1 cellular context compared by ENCODE assay signal in the genomic region with DNA sequence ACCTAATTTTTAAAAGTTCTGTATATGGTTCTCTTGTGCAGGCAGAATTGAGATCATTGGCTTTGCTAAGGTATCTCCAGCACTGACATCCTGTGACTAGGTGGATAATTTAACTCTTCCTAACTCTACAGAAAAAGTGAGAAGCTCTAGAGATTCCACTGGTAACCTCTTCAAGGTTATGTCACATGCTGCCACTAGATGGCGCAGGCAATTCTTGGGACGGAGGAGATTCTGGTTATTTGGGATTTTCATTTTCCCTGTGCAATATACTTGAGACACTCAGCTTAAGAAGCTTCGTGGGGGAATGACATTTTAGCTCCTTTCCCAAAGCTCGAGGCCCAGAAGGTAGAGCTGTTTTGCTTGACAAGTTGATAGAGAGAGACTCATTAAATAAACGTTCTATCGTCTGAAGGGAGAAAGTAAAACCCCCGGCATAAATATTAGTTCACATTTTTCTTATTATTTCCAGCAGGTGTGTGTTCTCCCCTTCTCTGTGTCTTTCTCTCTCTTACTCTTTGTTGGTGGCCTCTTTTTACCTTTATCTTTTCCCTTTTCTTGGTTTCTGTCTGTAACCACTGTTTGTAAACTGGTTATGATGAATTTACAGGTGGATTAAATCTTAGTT.
TF ChIP-seq lines count a peak whose summit lies in the region.

No MANE protein-coding gene starts in this region.

TF ChIP-seq in GM23338, 12 proteins besides CTCF, POLR2A, EP300 and RAD21 (continued from another document):
- no peak for TF ChIP-seq ZNF462 (CRISPR knock-in tag; IDR thresholded peaks at IDR 0.05)
- no peak for TF ChIP-seq ETS1 (IDR thresholded peaks at IDR 0.05)
- TF ChIP-seq STAT1 (IDR thresholded peaks at IDR 0.05; ENCODE audit: unreplicated experiment): no peak
- TF ChIP-seq ZNF331 (CRISPR knock-in tag; IDR thresholded peaks at IDR 0.05; ENCODE audit: low read depth): no peak
- no peak for TF ChIP-seq ZNF114 (CRISPR knock-in tag; IDR thresholded peaks at IDR 0.05)
- TF ChIP-seq NANOG (IDR thresholded peaks at IDR 0.05; ENCODE audit: borderline replicate concordance): no peak
- TF ChIP-seq POLR2AphosphoS5 (IDR thresholded peaks at IDR 0.05; ENCODE audit: low read depth): no peak
- TF ChIP-seq CREB1 (CRISPR knock-in tag; IDR thresholded peaks at IDR 0.05; ENCODE audit: low read depth): no peak
- TF ChIP-seq, protein P1, sequence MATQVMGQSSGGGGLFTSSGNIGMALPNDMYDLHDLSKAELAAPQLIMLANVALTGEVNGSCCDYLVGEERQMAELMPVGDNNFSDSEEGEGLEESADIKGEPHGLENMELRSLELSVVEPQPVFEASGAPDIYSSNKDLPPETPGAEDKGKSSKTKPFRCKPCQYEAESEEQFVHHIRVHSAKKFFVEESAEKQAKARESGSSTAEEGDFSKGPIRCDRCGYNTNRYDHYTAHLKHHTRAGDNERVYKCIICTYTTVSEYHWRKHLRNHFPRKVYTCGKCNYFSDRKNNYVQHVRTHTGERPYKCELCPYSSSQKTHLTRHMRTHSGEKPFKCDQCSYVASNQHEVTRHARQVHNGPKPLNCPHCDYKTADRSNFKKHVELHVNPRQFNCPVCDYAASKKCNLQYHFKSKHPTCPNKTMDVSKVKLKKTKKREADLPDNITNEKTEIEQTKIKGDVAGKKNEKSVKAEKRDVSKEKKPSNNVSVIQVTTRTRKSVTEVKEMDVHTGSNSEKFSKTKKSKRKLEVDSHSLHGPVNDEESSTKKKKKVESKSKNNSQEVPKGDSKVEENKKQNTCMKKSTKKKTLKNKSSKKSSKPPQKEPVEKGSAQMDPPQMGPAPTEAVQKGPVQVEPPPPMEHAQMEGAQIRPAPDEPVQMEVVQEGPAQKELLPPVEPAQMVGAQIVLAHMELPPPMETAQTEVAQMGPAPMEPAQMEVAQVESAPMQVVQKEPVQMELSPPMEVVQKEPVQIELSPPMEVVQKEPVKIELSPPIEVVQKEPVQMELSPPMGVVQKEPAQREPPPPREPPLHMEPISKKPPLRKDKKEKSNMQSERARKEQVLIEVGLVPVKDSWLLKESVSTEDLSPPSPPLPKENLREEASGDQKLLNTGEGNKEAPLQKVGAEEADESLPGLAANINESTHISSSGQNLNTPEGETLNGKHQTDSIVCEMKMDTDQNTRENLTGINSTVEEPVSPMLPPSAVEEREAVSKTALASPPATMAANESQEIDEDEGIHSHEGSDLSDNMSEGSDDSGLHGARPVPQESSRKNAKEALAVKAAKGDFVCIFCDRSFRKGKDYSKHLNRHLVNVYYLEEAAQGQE (IDR thresholded peaks at IDR 0.05; ENCODE audit: unreplicated experiment): no peak
